Comparison of ENCODE assay signal across 1 cellular context in genomic region chr20:44428174-44429016, GRCh38.
A peak's percentile ranks its signal among the peaks of the same experiment; 100 is the strongest.
TF ChIP-seq lines count a peak whose summit lies in the region.

No MANE protein-coding gene starts in this region.

TF ChIP-seq in HepG2, 621 proteins besides CTCF, POLR2A, EP300 and RAD21 (continued from another document and continues in another):
- peak; percentile 84; the same call in 1 of the 2 replicates for TF ChIP-seq ZNF350 (CRISPR knock-in tag; IDR thresholded peaks at IDR 0.05; ENCODE audit: borderline replicate concordance, low read depth)
- TF ChIP-seq ZNF564 (CRISPR knock-in tag; IDR thresholded peaks at IDR 0.05): peak; percentile 66; the same call in 1 of the 2 replicates
- TF ChIP-seq ZNF740 (CRISPR knock-in tag; IDR thresholded peaks at IDR 0.05): no peak
- TF ChIP-seq ZBTB26 (CRISPR knock-in tag; IDR thresholded peaks at IDR 0.05; ENCODE audit: borderline replicate concordance): peak; percentile 79; the same call in 1 of the 2 replicates
- TF ChIP-seq ZNF30 (CRISPR knock-in tag; IDR thresholded peaks at IDR 0.05): no peak
- TF ChIP-seq FOSL2 (CRISPR knock-in tag; IDR thresholded peaks at IDR 0.05): peak; percentile 90
- no peak for TF ChIP-seq STAT6 (CRISPR knock-in tag; IDR thresholded peaks at IDR 0.05; ENCODE audit: borderline replicate concordance)
- TF ChIP-seq FOSL1 (CRISPR knock-in tag; IDR thresholded peaks at IDR 0.05; ENCODE audit: borderline replicate concordance): no peak
- no peak for TF ChIP-seq MAF1 (CRISPR knock-in tag; IDR thresholded peaks at IDR 0.05; ENCODE audit: borderline replicate concordance)
- TF ChIP-seq ZNF562 (CRISPR knock-in tag; IDR thresholded peaks at IDR 0.05; ENCODE audit: borderline replicate concordance): no peak
- 0 out of 2 replicates have a peak, but pooled peaks have one; percentile 53 for TF ChIP-seq ZSCAN22 (CRISPR knock-in tag; IDR thresholded peaks at IDR 0.05)
- 0 out of 2 replicates have a peak, but pooled peaks have one; percentile 52 for TF ChIP-seq ARNT2 (CRISPR knock-in tag; IDR thresholded peaks at IDR 0.05; ENCODE audit: low read depth)
- TF ChIP-seq ZNF784 (CRISPR knock-in tag; IDR thresholded peaks at IDR 0.05; ENCODE audit: borderline replicate concordance): peak; percentile 96
- TF ChIP-seq NCOA2 (CRISPR knock-in tag; IDR thresholded peaks at IDR 0.05): peak; percentile 96
- TF ChIP-seq SAP130 (CRISPR knock-in tag; IDR thresholded peaks at IDR 0.05; ENCODE audit: low read depth): peak; percentile 94
- TF ChIP-seq ZNF446 (CRISPR knock-in tag; IDR thresholded peaks at IDR 0.05): no peak
- peak; percentile 14 for TF ChIP-seq MED8 (CRISPR knock-in tag; IDR thresholded peaks at IDR 0.05; ENCODE audit: insufficient replicate concordance)
- peak; percentile 59 for TF ChIP-seq ZNF318 (CRISPR knock-in tag; IDR thresholded peaks at IDR 0.05)
- 0 out of 2 replicates have a peak, but pooled peaks have one; percentile 27 for TF ChIP-seq ZNF224 (CRISPR knock-in tag; IDR thresholded peaks at IDR 0.05)
- TF ChIP-seq SP2 (CRISPR knock-in tag; IDR thresholded peaks at IDR 0.05): no peak
- TF ChIP-seq ZNF879 (CRISPR knock-in tag; IDR thresholded peaks at IDR 0.05): no peak
- no peak; the same call in 1 of the 2 replicates for TF ChIP-seq MXD3 (CRISPR knock-in tag; IDR thresholded peaks at IDR 0.05)
- TF ChIP-seq MZF1 (CRISPR knock-in tag; IDR thresholded peaks at IDR 0.05; ENCODE audit: borderline replicate concordance): no peak
- peak; percentile 15 for TF ChIP-seq ASH2L (IDR thresholded peaks at IDR 0.05; ENCODE audit: insufficient read length, low read depth, low read length)
- TF ChIP-seq GZF1 (CRISPR knock-in tag; IDR thresholded peaks at IDR 0.05): peak; percentile 45; the same call in 1 of the 2 replicates
- TF ChIP-seq NBN (conservative IDR thresholded peaks at IDR 0.05): no peak
- peak; percentile 63; the same call in 1 of the 2 replicates for TF ChIP-seq GATA4 (IDR thresholded peaks at IDR 0.05; ENCODE audit: borderline replicate concordance, low read depth)
- no peak for TF ChIP-seq ZNF512 (CRISPR knock-in tag; IDR thresholded peaks at IDR 0.05)
- TF ChIP-seq NR2F2 (IDR thresholded peaks at IDR 0.05; ENCODE audit: borderline replicate concordance, low read depth): peak; percentile 19; the same call in 1 of the 2 replicates
- no peak for TF ChIP-seq NFKB2 (CRISPR knock-in tag; IDR thresholded peaks at IDR 0.05; ENCODE audit: borderline replicate concordance)
- TF ChIP-seq ZNF597 (CRISPR knock-in tag; IDR thresholded peaks at IDR 0.05): no peak
- peak; percentile 85; the same call in 1 of the 2 replicates for TF ChIP-seq ZBTB7A (CRISPR knock-in tag; IDR thresholded peaks at IDR 0.05)
- no peak for TF ChIP-seq MAFG (CRISPR knock-in tag; IDR thresholded peaks at IDR 0.05)
- 0 out of 2 replicates have a peak, but pooled peaks have one; percentile 18 for TF ChIP-seq CSRNP1 (CRISPR knock-in tag; IDR thresholded peaks at IDR 0.05)
- no peak for TF ChIP-seq XBP1 (CRISPR knock-in tag; IDR thresholded peaks at IDR 0.05)
- no peak for TF ChIP-seq DR1 (CRISPR knock-in tag; IDR thresholded peaks at IDR 0.05)
- no peak for TF ChIP-seq HMGA1 (CRISPR knock-in tag; conservative IDR thresholded peaks at IDR 0.05)
